1 cellular context compared by ENCODE assay signal in genomic region chr7:140702774-140703173, GRCh38.
A peak's percentile ranks its signal among the peaks of the same experiment; 100 is the strongest.
TF ChIP-seq lines count a peak whose summit lies in the region.

No MANE protein-coding gene starts in this region.

TF ChIP-seq in K562, 482 proteins besides CTCF, POLR2A, EP300 and RAD21:
- TF ChIP-seq DIDO1 (tag; IDR thresholded peaks at IDR 0.05; ENCODE audit: low read depth): no peak
- no peak for TF ChIP-seq ZNF717 (CRISPR knock-in tag; IDR thresholded peaks at IDR 0.05)
- TF ChIP-seq, protein P1, sequence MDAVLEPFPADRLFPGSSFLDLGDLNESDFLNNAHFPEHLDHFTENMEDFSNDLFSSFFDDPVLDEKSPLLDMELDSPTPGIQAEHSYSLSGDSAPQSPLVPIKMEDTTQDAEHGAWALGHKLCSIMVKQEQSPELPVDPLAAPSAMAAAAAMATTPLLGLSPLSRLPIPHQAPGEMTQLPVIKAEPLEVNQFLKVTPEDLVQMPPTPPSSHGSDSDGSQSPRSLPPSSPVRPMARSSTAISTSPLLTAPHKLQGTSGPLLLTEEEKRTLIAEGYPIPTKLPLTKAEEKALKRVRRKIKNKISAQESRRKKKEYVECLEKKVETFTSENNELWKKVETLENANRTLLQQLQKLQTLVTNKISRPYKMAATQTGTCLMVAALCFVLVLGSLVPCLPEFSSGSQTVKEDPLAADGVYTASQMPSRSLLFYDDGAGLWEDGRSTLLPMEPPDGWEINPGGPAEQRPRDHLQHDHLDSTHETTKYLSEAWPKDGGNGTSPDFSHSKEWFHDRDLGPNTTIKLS (IDR thresholded peaks at IDR 0.05; ENCODE audit: borderline replicate concordance, low read depth): peak; percentile 20; the same call in 1 of the 2 replicates
- peak; percentile 91 for TF ChIP-seq ZBTB33 (CRISPR knock-in tag; IDR thresholded peaks at IDR 0.05)
